In the genomic region with DNA sequence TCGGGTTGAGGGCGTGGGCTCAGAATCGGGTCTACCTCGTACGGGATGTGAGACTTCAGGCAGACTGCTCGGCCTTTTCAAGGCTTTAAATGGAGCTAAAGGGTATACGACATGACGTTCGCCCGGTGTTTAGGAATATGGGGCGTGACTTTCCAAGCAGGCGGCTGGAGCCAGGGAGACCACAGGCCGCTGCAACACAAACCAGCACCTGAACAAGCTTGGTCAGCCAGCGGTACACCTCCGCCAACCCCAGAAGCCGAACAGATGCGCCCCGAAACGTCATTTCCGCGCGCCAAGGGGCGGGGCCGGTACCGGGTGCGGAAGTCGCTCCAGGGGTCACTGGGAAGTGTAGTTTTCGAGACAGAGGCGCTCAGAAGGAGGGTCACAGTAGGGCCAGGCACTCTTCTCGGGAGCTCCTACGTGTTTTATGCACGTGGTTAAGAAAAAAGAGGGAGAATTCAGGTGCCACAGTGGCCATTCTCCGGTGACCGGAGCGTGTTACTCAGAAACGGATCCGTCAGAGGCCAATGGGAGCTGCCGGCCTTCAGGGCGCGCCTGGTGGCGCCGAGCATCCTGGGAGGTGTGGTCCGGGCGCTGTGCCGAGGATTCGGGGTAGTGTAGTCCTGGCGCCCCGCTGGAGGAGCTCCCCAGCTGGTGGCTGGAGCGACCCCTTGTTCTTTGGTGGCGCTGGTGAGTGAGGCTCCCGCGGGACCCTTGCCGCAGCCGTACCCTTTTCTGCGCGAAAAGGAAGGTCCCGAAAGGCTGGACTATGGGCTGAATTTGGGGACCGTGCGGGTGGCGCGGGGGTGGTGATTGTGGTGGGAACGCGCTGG, we compare ENCODE assay signal across 8 cellular contexts. TPM values are rescaled to one million over a fixed set of nuclear protein-coding genes. Genes with fewer than 3 reads are reported as not detected.
DNase-seq lines count a peak whose midpoint lies in the region; ATAC-seq and TF ChIP-seq lines count a peak whose summit lies in the region.

Gene ZNF133 (plus strand): TSS at position 613 of the 833 bp plus-strand sequence. CDS start 17,160 bp downstream, outside the sequence.

- H3K36me3 ChIP-seq in colonic mucosa = no peaks in the 10 kb centered on the region

- peak within 1 kb of the TSS; percentile 75 to 78 for H3K9ac ChIP-seq in colonic mucosa (ENCODE audit: low read depth in 2 of 2, low read length in 2 of 2)

- no peak for TF ChIP-seq CTCF in colonic mucosa (IDR thresholded peaks at IDR 0.05)

- H3K9me3 ChIP-seq in colonic mucosa = no peaks in the 10 kb centered on the region

- H3K27me3 ChIP-seq in colonic mucosa = no peaks in the 10 kb centered on the region

- H3K4me3 ChIP-seq in colonic mucosa = peak within 1 kb of the TSS; percentile 79

- DNase-seq in C1 segment of cervical spinal cord (lab: John Stamatoyannopoulos, UW) = peak; percentile 87 to 100 (median 98)
- DNase-seq in NCI-H524 treated with DMSO at 0.1 percent for 48 hours (lab: John Stamatoyannopoulos, UW) = peak; percentile 87
- DNase-seq in activated CD4-positive, alpha-beta T cell treated with anti-CD3 and anti-CD28 coated beads for 48 hours = peak; percentile 97
- peak; percentile 98 for DNase-seq in colonic mucosa
- peak; percentile 95 to 99 for DNase-seq in left colon
- DNase-seq in stimulated activated CD4-positive, alpha-beta T cell treated with anti-CD3 and anti-CD28 coated beads, Interleukin-1b, Interleukin-23, amount 100 ng/mL, for 4 hours (ENCODE audit: low read depth in 2 of 2) = peak; percentile 95 to 98

- peak within 1 kb of the TSS; percentile 86 for H3K27ac ChIP-seq in colonic mucosa

- intact Hi-C loops in colonic mucosa (cut with DNase I) (no loop called here), left colon (cut with DNase I, micrococcal nuclease) (no loop called here)

- H3K4me1 ChIP-seq in colonic mucosa = no peaks in the 10 kb centered on the region

- ATAC-seq in GM19324 (IDR thresholded peaks at IDR 0.05; ENCODE audit: low FRiP score, unreplicated experiment) (peak; percentile 98), HG03460 (IDR thresholded peaks at IDR 0.05; ENCODE audit: unreplicated experiment) (peak; percentile 98), left colon (peak; percentile 95)

RNA-seq across cellular contexts. Expression of gene ZNF133, which starts in this region (rescaled TPM):
- total RNA-seq in colonic mucosa (10 to 100 TPM in 1 of 2 donors, 1 to 10 TPM in 1; 7.4 to 10.9 TPM), left colon (1 to 10 TPM; 6.2 to 9.3 TPM)

Comparison
In these comparisons a context has a peak if more than half of its experiments do, and no peak if none do; other contexts are left out.
1. Peak in every context shown above with its lines: DNase-seq, ATAC-seq, H3K4me3 ChIP-seq and H3K27ac ChIP-seq.